ENCODE assay signal across 18 cellular contexts in the genomic region with DNA sequence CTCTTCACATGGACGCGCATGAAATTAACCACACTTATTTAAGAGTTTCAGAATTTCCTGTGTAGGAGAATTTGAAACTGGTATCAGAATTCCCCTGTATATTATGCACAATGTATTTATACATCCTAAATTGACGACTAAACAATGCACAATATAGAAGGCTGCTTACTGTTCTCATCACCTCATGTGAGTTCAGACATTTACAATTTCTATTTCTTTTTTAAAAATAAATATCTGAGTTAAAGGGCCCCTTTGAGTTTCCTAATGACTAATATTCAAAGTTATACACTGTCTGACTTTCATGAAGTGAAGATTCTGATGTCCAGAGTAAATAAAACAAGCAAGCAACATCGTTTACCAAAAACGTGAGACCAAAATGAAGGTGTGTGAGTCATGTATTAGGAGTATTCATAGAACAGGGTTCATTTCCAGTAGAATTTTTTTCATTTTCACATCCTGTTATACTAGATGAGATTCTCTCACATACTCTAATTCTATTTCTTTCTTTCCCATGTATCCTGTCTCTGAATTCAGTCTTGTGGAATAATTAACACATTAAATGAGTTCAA.
DNase-seq lines count a peak whose midpoint lies in the region; ATAC-seq and TF ChIP-seq lines count a peak whose summit lies in the region.
"Had no signal": no experiment of that assay in that cellular context is flagged by ENCODE, and none has a peak within 500 bp of the region (broad histone marks: within the 10 kb centered on the region; RNA-seq: fewer than 3 reads in every experiment).

No MANE protein-coding gene starts in this region.

- peak overlapping the region; percentile 18 for H3K27ac Mint-ChIP-seq in endodermal cell
- H3K27ac Mint-ChIP-seq: activated B cell treated with CpG ODN at 0.5 μM for 24 hours had no signal

- no peak overlapping the region for H3K9ac ChIP-seq in endodermal cell (ENCODE audit: extremely low read depth, low read length, poor library complexity, severe bottlenecking)
- H3K9ac ChIP-seq: BLaER1 treated with 17β-estradiol and CSF1 and Interleukin-3, amounts not matched to agents 10 nM and 100 nM; KMS-11 had no signal

- no peak overlapping the region for H3K27ac ChIP-seq in endodermal cell (ENCODE audit: low read depth, low read length)
- H3K27ac ChIP-seq in foreskin keratinocyte, result no peak overlapping the region
- H3K27ac ChIP-seq: BLaER1 treated with 17β-estradiol and CSF1 and Interleukin-3, amounts not matched to agents 10 nM and 100 nM; KMS-11; uterus had no signal

- no peak overlapping the region for H3K4me3 ChIP-seq in endodermal cell (ENCODE audit: low read length)
- H3K4me3 ChIP-seq: BLaER1 treated with 17β-estradiol and CSF1 and Interleukin-3, amounts not matched to agents 10 nM and 100 nM; uterus had no signal

- peaks cover 2% of the 10 kb centered on the region for H3K36me3 Mint-ChIP-seq in endodermal cell (ENCODE audit: low read depth)

- TF ChIP-seq CTCF in endodermal cell (conservative IDR thresholded peaks at IDR 0.05), result no peak
- TF ChIP-seq CTCF in foreskin keratinocyte (conservative IDR thresholded peaks at IDR 0.05), result no peak

- peaks cover 2% of the 10 kb centered on the region for H3K9me3 Mint-ChIP-seq in endodermal cell
- H3K9me3 Mint-ChIP-seq: activated B cell treated with CpG ODN at 0.5 μM for 24 hours had no signal

- no peaks in the 10 kb centered on the region for H3K36me3 ChIP-seq in endodermal cell (ENCODE audit: control insufficient read depth, insufficient read depth, low read length)
- H3K36me3 ChIP-seq: BLaER1 treated with 17β-estradiol and CSF1 and Interleukin-3, amounts not matched to agents 10 nM and 100 nM; uterus had no signal

- H3K4me3 Mint-ChIP-seq in endodermal cell, result no peak overlapping the region
- H3K4me3 Mint-ChIP-seq: activated B cell treated with CpG ODN at 0.5 μM for 24 hours; stimulated activated naive CD8-positive, alpha-beta T cell treated with anti-CD3 and anti-CD28 coated beads, Interleukin-15, amount 100 ng/mL, for 72 hours had no signal

- H3K9me3 ChIP-seq in endodermal cell (ENCODE audit: control insufficient read depth, low read length), result no peaks in the 10 kb centered on the region
- H3K9me3 ChIP-seq: BLaER1 treated with 17β-estradiol and CSF1 and Interleukin-3, amounts not matched to agents 10 nM and 100 nM; uterus had no signal

- H3K27me3 ChIP-seq in endodermal cell (ENCODE audit: control insufficient read depth, insufficient read depth, low read length, poor library complexity, severe bottlenecking), result no peaks in the 10 kb centered on the region
- no peaks in the 10 kb centered on the region for H3K27me3 ChIP-seq in foreskin keratinocyte
- H3K27me3 ChIP-seq: BLaER1 treated with 17β-estradiol and CSF1 and Interleukin-3, amounts not matched to agents 10 nM and 100 nM; uterus had no signal

- peak; percentile 91 for ATAC-seq in GM18870 (IDR thresholded peaks at IDR 0.05; ENCODE audit: unreplicated experiment)
- peak; percentile 84 for ATAC-seq in GM21576 (IDR thresholded peaks at IDR 0.05; ENCODE audit: unreplicated experiment)
- ATAC-seq in HG03095 (IDR thresholded peaks at IDR 0.05; ENCODE audit: unreplicated experiment), result peak; percentile 84
- no peak for ATAC-seq in foreskin keratinocyte
- no peak for ATAC-seq in HG03108 (IDR thresholded peaks at IDR 0.05; ENCODE audit: unreplicated experiment)
- ATAC-seq: stimulated activated naive CD8-positive, alpha-beta T cell treated with anti-CD3 and anti-CD28 coated beads, Interleukin-15, amount 100 ng/mL, for 72 hours had no signal

- H3K4me1 ChIP-seq in endodermal cell (ENCODE audit: control insufficient read depth, insufficient read depth, low read length) (no peaks in the 10 kb centered on the region), foreskin keratinocyte (no peaks in the 10 kb centered on the region)
- H3K4me1 ChIP-seq: uterus had no signal

- peaks cover 25% of the 10 kb centered on the region for H3K4me1 Mint-ChIP-seq in endodermal cell
- H3K4me1 Mint-ChIP-seq: activated B cell treated with CpG ODN at 0.5 μM for 24 hours; stimulated activated naive CD8-positive, alpha-beta T cell treated with anti-CD3 and anti-CD28 coated beads, Interleukin-15, amount 100 ng/mL, for 72 hours had no signal

- DNase-seq in endodermal cell (no peak), foreskin keratinocyte (no peak)
- no peak for DNase-seq in stimulated activated CD4-positive, alpha-beta T cell treated with anti-CD3 and anti-CD28 coated beads, Interleukin-15, amount 100 ng/mL, for 24 hours
- DNase-seq: activated B cell treated with CpG ODN at 0.5 μM for 24 hours; activated CD8-positive, alpha-beta memory T cell treated with anti-CD3 and anti-CD28 coated beads, Interleukin-2, amount 50 U/mL, for 48 hours; activated naive CD4-positive, alpha-beta T cell treated with anti-CD3 and anti-CD28 coated beads, Interleukin-2, amount 50 U/mL, for 16 hours; EL; H7; NCI-H1436 treated with DMSO at 0.1 percent for 48 hours; NCI-H524; stimulated activated naive CD8-positive, alpha-beta T cell treated with anti-CD3 and anti-CD28 coated beads, Interleukin-15, amount 100 ng/mL, for 72 hours; uterus had no signal

- no peaks in the 10 kb centered on the region for H3K27me3 Mint-ChIP-seq in endodermal cell (ENCODE audit: insufficient read depth)
- H3K27me3 Mint-ChIP-seq: activated B cell treated with CpG ODN at 0.5 μM for 24 hours; stimulated activated naive CD8-positive, alpha-beta T cell treated with anti-CD3 and anti-CD28 coated beads, Interleukin-15, amount 100 ng/mL, for 72 hours had no signal

- WGBS in endodermal cell (ENCODE audit: insufficient coverage in 1 of 2, insufficient read length in 1 of 2), 2 experiments, result 59% methylated on average over 5 of the region's 5 CpGs; no CpG with 5 or more reads in 1 of the 2 experiments

Comparison
In these comparisons a context has a peak if more than half of its experiments do, and no peak if none do; other contexts are left out.
1. ATAC-seq: peak in GM18870 (single experiment), GM21576 (single experiment) and HG03095 (single experiment); none in foreskin keratinocyte (single experiment) and HG03108 (single experiment).